1 cellular context compared by ENCODE assay signal in the genomic region with DNA sequence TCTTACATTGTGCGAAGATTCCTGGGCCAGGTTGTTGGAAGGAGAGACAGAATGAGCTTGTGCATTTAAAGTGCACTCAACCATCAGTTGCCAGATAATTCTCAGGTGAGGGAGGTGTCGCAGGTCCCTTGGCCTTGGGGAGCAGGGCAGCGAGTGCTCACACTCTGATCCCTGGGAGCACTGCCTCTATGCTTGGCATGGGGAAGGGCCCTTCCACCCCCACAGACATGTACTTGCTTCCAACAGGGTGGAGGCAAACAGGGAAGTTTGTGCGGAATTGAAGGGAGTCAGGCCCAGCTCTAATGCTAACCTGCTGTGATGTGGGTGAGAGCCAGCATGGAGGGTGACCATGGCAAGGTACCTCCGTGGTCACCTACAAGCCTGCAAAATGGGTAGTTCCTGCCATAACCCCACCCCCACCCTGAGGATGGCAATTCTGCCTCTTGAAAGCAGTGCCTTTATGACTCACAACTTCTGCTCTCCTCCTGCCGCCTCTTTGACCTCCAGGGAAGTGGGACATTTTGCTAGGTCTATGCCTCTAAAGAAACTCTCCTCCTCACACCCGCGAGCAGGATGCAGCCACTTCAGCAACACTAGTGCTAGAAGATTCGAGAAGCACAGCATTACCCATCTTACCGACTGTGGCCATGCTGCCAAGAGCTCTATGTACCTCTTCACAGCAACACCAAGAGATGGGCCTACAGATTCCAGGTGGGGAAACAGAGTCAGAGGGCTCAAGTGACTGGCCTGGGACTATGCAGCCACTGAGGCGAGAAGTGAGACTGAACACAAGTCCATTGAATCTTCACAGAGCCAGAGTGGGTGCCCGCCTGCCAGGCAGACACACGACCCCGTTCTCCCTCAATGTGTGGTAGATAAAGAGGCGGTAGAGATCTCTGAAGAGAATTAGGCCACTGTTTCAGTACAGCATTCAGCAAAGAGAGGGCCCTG.
TF ChIP-seq lines count a peak whose summit lies in the region.

No MANE protein-coding gene starts in this region.

TF ChIP-seq in GM23338, 12 proteins besides CTCF, POLR2A, EP300 and RAD21 (continued from another document):
- TF ChIP-seq, protein P1, sequence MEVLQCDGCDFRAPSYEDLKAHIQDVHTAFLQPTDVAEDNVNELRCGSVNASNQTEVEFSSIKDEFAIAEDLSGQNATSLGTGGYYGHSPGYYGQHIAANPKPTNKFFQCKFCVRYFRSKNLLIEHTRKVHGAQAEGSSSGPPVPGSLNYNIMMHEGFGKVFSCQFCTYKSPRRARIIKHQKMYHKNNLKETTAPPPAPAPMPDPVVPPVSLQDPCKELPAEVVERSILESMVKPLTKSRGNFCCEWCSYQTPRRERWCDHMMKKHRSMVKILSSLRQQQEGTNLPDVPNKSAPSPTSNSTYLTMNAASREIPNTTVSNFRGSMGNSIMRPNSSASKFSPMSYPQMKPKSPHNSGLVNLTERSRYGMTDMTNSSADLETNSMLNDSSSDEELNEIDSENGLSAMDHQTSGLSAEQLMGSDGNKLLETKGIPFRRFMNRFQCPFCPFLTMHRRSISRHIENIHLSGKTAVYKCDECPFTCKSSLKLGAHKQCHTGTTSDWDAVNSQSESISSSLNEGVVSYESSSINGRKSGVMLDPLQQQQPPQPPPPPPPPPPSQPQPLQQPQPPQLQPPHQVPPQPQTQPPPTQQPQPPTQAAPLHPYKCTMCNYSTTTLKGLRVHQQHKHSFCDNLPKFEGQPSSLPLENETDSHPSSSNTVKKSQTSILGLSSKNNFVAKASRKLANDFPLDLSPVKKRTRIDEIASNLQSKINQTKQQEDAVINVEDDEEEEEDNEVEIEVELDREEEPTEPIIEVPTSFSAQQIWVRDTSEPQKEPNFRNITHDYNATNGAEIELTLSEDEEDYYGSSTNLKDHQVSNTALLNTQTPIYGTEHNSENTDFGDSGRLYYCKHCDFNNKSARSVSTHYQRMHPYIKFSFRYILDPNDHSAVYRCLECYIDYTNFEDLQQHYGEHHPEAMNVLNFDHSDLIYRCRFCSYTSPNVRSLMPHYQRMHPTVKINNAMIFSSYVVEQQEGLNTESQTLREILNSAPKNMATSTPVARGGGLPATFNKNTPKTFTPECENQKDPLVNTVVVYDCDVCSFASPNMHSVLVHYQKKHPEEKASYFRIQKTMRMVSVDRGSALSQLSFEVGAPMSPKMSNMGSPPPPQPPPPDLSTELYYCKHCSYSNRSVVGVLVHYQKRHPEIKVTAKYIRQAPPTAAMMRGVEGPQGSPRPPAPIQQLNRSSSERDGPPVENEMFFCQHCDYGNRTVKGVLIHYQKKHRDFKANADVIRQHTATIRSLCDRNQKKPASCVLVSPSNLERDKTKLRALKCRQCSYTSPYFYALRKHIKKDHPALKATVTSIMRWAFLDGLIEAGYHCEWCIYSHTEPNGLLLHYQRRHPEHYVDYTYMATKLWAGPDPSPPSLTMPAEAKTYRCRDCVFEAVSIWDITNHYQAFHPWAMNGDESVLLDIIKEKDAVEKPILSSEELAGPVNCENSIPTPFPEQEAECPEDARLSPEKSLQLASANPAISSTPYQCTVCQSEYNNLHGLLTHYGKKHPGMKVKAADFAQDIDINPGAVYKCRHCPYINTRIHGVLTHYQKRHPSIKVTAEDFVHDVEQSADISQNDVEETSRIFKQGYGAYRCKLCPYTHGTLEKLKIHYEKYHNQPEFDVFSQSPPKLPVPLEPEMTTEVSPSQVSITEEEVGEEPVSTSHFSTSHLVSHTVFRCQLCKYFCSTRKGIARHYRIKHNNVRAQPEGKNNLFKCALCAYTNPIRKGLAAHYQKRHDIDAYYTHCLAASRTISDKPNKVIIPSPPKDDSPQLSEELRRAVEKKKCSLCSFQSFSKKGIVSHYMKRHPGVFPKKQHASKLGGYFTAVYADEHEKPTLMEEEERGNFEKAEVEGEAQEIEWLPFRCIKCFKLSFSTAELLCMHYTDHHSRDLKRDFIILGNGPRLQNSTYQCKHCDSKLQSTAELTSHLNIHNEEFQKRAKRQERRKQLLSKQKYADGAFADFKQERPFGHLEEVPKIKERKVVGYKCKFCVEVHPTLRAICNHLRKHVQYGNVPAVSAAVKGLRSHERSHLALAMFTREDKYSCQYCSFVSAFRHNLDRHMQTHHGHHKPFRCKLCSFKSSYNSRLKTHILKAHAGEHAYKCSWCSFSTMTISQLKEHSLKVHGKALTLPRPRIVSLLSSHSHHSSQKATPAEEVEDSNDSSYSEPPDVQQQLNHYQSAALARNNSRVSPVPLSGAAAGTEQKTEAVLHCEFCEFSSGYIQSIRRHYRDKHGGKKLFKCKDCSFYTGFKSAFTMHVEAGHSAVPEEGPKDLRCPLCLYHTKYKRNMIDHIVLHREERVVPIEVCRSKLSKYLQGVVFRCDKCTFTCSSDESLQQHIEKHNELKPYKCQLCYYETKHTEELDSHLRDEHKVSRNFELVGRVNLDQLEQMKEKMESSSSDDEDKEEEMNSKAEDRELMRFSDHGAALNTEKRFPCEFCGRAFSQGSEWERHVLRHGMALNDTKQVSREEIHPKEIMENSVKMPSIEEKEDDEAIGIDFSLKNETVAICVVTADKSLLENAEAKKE (CRISPR knock-in tag; IDR thresholded peaks at IDR 0.05): no peak
- TF ChIP-seq CREB1 (CRISPR knock-in tag; IDR thresholded peaks at IDR 0.05; ENCODE audit: low read depth): no peak
